Comparison of ENCODE assay signal across 18 cellular contexts in genomic region chr4:77376788-77377460, GRCh38.
"Had no signal": no experiment of that assay in that cellular context is flagged by ENCODE, and none has a peak within 500 bp of the region (broad histone marks: within the 10 kb centered on the region; RNA-seq: fewer than 3 reads in every experiment).

No MANE protein-coding gene starts in this region.

- H3K36me3 Mint-ChIP-seq: activated naive CD4-positive, alpha-beta T cell treated with anti-CD3 and anti-CD28 coated beads, Interleukin-2, amount 10 ng/mL, durations not matched to agents 7 days and 5 days had no signal

- H3K27me3 ChIP-seq: body of pancreas, pancreas, tibial artery had no signal

- H3K4me1 Mint-ChIP-seq: activated naive CD8-positive, alpha-beta T cell treated with anti-CD3 and anti-CD28 coated beads, Interleukin-2, amount 50 U/mL, for 24 hours; stimulated activated naive CD8-positive, alpha-beta T cell treated with anti-CD3 and anti-CD28 coated beads, Interleukin-15, amount 100 ng/mL, for 72 hours had no signal

- H3K27ac Mint-ChIP-seq: activated naive CD8-positive, alpha-beta T cell treated with anti-CD3 and anti-CD28 coated beads, Interleukin-2, amount 50 U/mL, for 24 hours; T-helper 17 cell had no signal

- DNase-seq: activated CD4-positive, alpha-beta T cell treated with anti-CD3 and anti-CD28 coated beads for 4 hours; activated CD4-positive, alpha-beta T cell treated with anti-CD3 and anti-CD28 coated beads, Interleukin-2, amount 50 U/mL, for 48 hours; activated CD4-positive, CD25-positive, alpha-beta regulatory T cell; activated CD8-positive, alpha-beta memory T cell treated with anti-CD3 and anti-CD28 coated beads, Interleukin-2, amount 50 U/mL, for 48 hours; activated naive CD4-positive, alpha-beta T cell treated with anti-CD3 and anti-CD28 coated beads, Interleukin-2, amount 10 ng/mL, durations not matched to agents 7 days and 5 days; activated naive CD8-positive, alpha-beta T cell treated with anti-CD3 and anti-CD28 coated beads, Interleukin-2, amount 50 U/mL, for 24 hours; activated T-cell treated with anti-CD3 and anti-CD28 coated beads, Interleukin-2, amount 50 U/mL, for 4 hours; body of pancreas; foreskin melanocyte; mesenchymal stem cell; mucosa of descending colon; pancreas; stimulated activated CD4-positive, alpha-beta T cell treated with anti-CD3 and anti-CD28 coated beads, Interleukin-1b, Interleukin-23, amount 100 ng/mL, for 48 hours; stimulated activated naive CD8-positive, alpha-beta T cell treated with anti-CD3 and anti-CD28 coated beads, Interleukin-15, amount 100 ng/mL, for 72 hours; T-helper 17 cell; tibial artery had no signal

- H3K27me3 Mint-ChIP-seq: activated naive CD8-positive, alpha-beta T cell treated with anti-CD3 and anti-CD28 coated beads, Interleukin-2, amount 50 U/mL, for 24 hours; stimulated activated naive CD8-positive, alpha-beta T cell treated with anti-CD3 and anti-CD28 coated beads, Interleukin-15, amount 100 ng/mL, for 72 hours had no signal

- H3K9me3 Mint-ChIP-seq: activated naive CD4-positive, alpha-beta T cell treated with anti-CD3 and anti-CD28 coated beads, Interleukin-2, amount 10 ng/mL, durations not matched to agents 7 days and 5 days; activated naive CD8-positive, alpha-beta T cell treated with anti-CD3 and anti-CD28 coated beads, Interleukin-2, amount 50 U/mL, for 24 hours; activated T-cell treated with anti-CD3 and anti-CD28 coated beads, Interleukin-2, amount 50 U/mL, for 4 hours; stimulated activated naive CD8-positive, alpha-beta T cell treated with anti-CD3 and anti-CD28 coated beads, Interleukin-15, amount 100 ng/mL, for 72 hours had no signal

- ATAC-seq: activated naive CD8-positive, alpha-beta T cell treated with anti-CD3 and anti-CD28 coated beads, Interleukin-2, amount 50 U/mL, for 24 hours; activated T-cell treated with anti-CD3 and anti-CD28 coated beads, Interleukin-2, amount 50 U/mL, for 4 hours; body of pancreas; mucosa of descending colon; pancreas; right cardiac atrium; stimulated activated naive CD8-positive, alpha-beta T cell treated with anti-CD3 and anti-CD28 coated beads, Interleukin-15, amount 100 ng/mL, for 72 hours; T-helper 17 cell had no signal

- H3K4me1 ChIP-seq: body of pancreas, pancreas, tibial artery had no signal

- H3K9me3 ChIP-seq: body of pancreas, mucosa of descending colon, pancreas, tibial artery had no signal

- H3K27ac ChIP-seq: body of pancreas, hepatocyte, pancreas, tibial artery had no signal

- H3K4me3 ChIP-seq: body of pancreas, hepatocyte, mucosa of descending colon, pancreas, tibial artery had no signal

- H3K36me3 ChIP-seq: pancreas, tibial artery had no signal

- H3K4me3 Mint-ChIP-seq: activated naive CD4-positive, alpha-beta T cell treated with anti-CD3 and anti-CD28 coated beads, Interleukin-2, amount 10 ng/mL, durations not matched to agents 7 days and 5 days; activated naive CD8-positive, alpha-beta T cell treated with anti-CD3 and anti-CD28 coated beads, Interleukin-2, amount 50 U/mL, for 24 hours; activated T-cell treated with anti-CD3 and anti-CD28 coated beads, Interleukin-2, amount 50 U/mL, for 4 hours; stimulated activated naive CD8-positive, alpha-beta T cell treated with anti-CD3 and anti-CD28 coated beads, Interleukin-15, amount 100 ng/mL, for 72 hours; T-helper 17 cell had no signal
